Comparison of ENCODE assay signal across 32 cellular contexts in genomic region chr17:20702692-20703091, GRCh38.
"Had no signal": no experiment of that assay in that cellular context is flagged by ENCODE, and none has a peak within 500 bp of the region (broad histone marks: within the 10 kb centered on the region; RNA-seq: fewer than 3 reads in every experiment).

No MANE protein-coding gene starts in this region.

- H3K36me3 ChIP-seq: adrenal gland, breast epithelium, cardiac muscle cell, esophagus squamous epithelium, gastroesophageal sphincter had no signal

- H3K4me1 ChIP-seq: adrenal gland, body of pancreas, breast epithelium, gastroesophageal sphincter had no signal

- H3K4me1 Mint-ChIP-seq: T-helper 17 cell had no signal

- H3K27ac Mint-ChIP-seq: activated CD4-positive, alpha-beta T cell treated with anti-CD3 and anti-CD28 coated beads for 36 hours; activated CD4-positive, alpha-beta T cell treated with anti-CD3 and anti-CD28 coated beads, Interleukin-2, amount 10 ng/mL, durations not matched to agents 24 days and 14 days; activated CD8-positive, alpha-beta T cell treated with anti-CD3 and anti-CD28 coated beads for 36 hours; activated naive CD4-positive, alpha-beta T cell treated with anti-CD3 and anti-CD28 coated beads, Interleukin-2, amount 50 U/mL, for 24 hours; activated naive CD8-positive, alpha-beta T cell treated with anti-CD3 and anti-CD28 coated beads for 36 hours; activated naive CD8-positive, alpha-beta T cell treated with anti-CD3 and anti-CD28 coated beads, Interleukin-2, amount 50 U/mL, for 24 hours; activated T-helper 17 cell treated with anti-CD3 and anti-CD28 coated beads, Interleukin-2, amount 50 U/mL, for 72 hours; T-helper 17 cell; T-helper 2 cell treated with Interferon-gamma antibody and Interleukin-4, amounts not matched to agents 5 μg/mL and 100 μg/mL, for 36 hours had no signal

- H3K9me3 Mint-ChIP-seq: activated CD4-positive, alpha-beta T cell treated with anti-CD3 and anti-CD28 coated beads, Interleukin-2, amount 10 ng/mL, durations not matched to agents 24 days and 14 days; activated CD8-positive, alpha-beta T cell treated with anti-CD3 and anti-CD28 coated beads for 36 hours; activated naive CD4-positive, alpha-beta T cell treated with anti-CD3 and anti-CD28 coated beads, Interleukin-2, amount 50 U/mL, for 24 hours; activated naive CD8-positive, alpha-beta T cell treated with anti-CD3 and anti-CD28 coated beads for 36 hours; activated naive CD8-positive, alpha-beta T cell treated with anti-CD3 and anti-CD28 coated beads, Interleukin-2, amount 50 U/mL, for 24 hours; activated T-cell treated with anti-CD3 and anti-CD28 coated beads, Interleukin-2, amount 50 U/mL, for 4 hours; activated T-helper 17 cell treated with anti-CD3 and anti-CD28 coated beads, Interleukin-2, amount 50 U/mL, for 72 hours; T-helper 2 cell treated with Interferon-gamma antibody and Interleukin-4, amounts not matched to agents 5 μg/mL and 100 μg/mL, for 36 hours had no signal

- H3K4me3 ChIP-seq: adrenal gland, body of pancreas, breast epithelium, cardiac muscle cell, esophagus squamous epithelium, gastroesophageal sphincter had no signal

- H3K36me3 Mint-ChIP-seq: activated naive CD4-positive, alpha-beta T cell treated with anti-CD3 and anti-CD28 coated beads, Interleukin-2, amount 50 U/mL, for 24 hours; activated naive CD8-positive, alpha-beta T cell treated with anti-CD3 and anti-CD28 coated beads for 36 hours had no signal

- ATAC-seq: activated CD4-positive, alpha-beta T cell treated with anti-CD3 and anti-CD28 coated beads for 36 hours; activated CD8-positive, alpha-beta T cell treated with anti-CD3 and anti-CD28 coated beads for 36 hours; activated naive CD8-positive, alpha-beta T cell treated with anti-CD3 and anti-CD28 coated beads, Interleukin-2, amount 50 U/mL, for 24 hours; activated T-cell treated with anti-CD3 and anti-CD28 coated beads, Interleukin-2, amount 50 U/mL, for 4 hours; activated T-helper 17 cell treated with anti-CD3 and anti-CD28 coated beads, Interleukin-2, amount 50 U/mL, for 72 hours; body of pancreas; gastroesophageal sphincter; T-helper 17 cell had no signal

- H3K9me3 ChIP-seq: adrenal gland, body of pancreas, breast epithelium, esophagus squamous epithelium, gastroesophageal sphincter had no signal

- H3K27me3 Mint-ChIP-seq: activated CD4-positive, alpha-beta T cell treated with anti-CD3 and anti-CD28 coated beads for 36 hours; activated CD4-positive, alpha-beta T cell treated with anti-CD3 and anti-CD28 coated beads, Interleukin-2, amount 10 ng/mL, durations not matched to agents 24 days and 14 days; activated CD8-positive, alpha-beta T cell treated with anti-CD3 and anti-CD28 coated beads for 36 hours; activated naive CD4-positive, alpha-beta T cell treated with anti-CD3 and anti-CD28 coated beads, Interleukin-2, amount 50 U/mL, for 24 hours; activated naive CD8-positive, alpha-beta T cell treated with anti-CD3 and anti-CD28 coated beads for 36 hours; activated naive CD8-positive, alpha-beta T cell treated with anti-CD3 and anti-CD28 coated beads, Interleukin-2, amount 50 U/mL, for 24 hours had no signal

- DNase-seq: activated CD4-positive, alpha-beta T cell treated with anti-CD3 and anti-CD28 coated beads for 36 hours; activated CD4-positive, alpha-beta T cell treated with anti-CD3 and anti-CD28 coated beads, Interleukin-2, amount 10 ng/mL, durations not matched to agents 24 days and 14 days; activated CD4-positive, alpha-beta T cell treated with anti-CD3 and anti-CD28 coated beads, Interleukin-2, amount 50 U/mL, for 4 hours; activated CD4-positive, CD25-positive, alpha-beta regulatory T cell; activated CD4-positive, CD25-positive, alpha-beta regulatory T cell treated with anti-CD3 and anti-CD28 coated beads, Interleukin-2, amount 50 U/mL, for 72 hours; activated CD8-positive, alpha-beta memory T cell treated with anti-CD3 and anti-CD28 coated beads for 24 hours; activated CD8-positive, alpha-beta T cell treated with anti-CD3 and anti-CD28 coated beads for 36 hours; activated effector memory CD4-positive, alpha-beta T cell treated with Interleukin-2 at 50 U/mL for 16 hours; activated gamma-delta T cell treated with Interleukin-2 at 50 U/mL for 16 hours; activated naive CD4-positive, alpha-beta T cell treated with Interleukin-2 at 50 U/mL for 16 hours; activated naive CD8-positive, alpha-beta T cell treated with anti-CD3 and anti-CD28 coated beads for 36 hours; activated naive CD8-positive, alpha-beta T cell treated with anti-CD3 and anti-CD28 coated beads, Interleukin-2, amount 50 U/mL, for 24 hours; activated T-cell treated with anti-CD3 and anti-CD28 coated beads, Interleukin-2, amount 50 U/mL, for 4 hours; adrenal gland; amygdala; aorta; body of pancreas; cortex of kidney; dermis blood vessel endothelial cell; effector CD4-positive, alpha-beta T cell; esophagus squamous epithelium; foreskin melanocyte; head of caudate nucleus; T-helper 1 cell; T-helper 17 cell had no signal

- H3K4me3 Mint-ChIP-seq: activated CD4-positive, alpha-beta T cell treated with anti-CD3 and anti-CD28 coated beads for 36 hours; activated CD4-positive, alpha-beta T cell treated with anti-CD3 and anti-CD28 coated beads, Interleukin-2, amount 10 ng/mL, durations not matched to agents 24 days and 14 days; activated CD8-positive, alpha-beta T cell treated with anti-CD3 and anti-CD28 coated beads for 36 hours; activated naive CD4-positive, alpha-beta T cell treated with anti-CD3 and anti-CD28 coated beads, Interleukin-2, amount 50 U/mL, for 24 hours; activated naive CD8-positive, alpha-beta T cell treated with anti-CD3 and anti-CD28 coated beads for 36 hours; activated naive CD8-positive, alpha-beta T cell treated with anti-CD3 and anti-CD28 coated beads, Interleukin-2, amount 50 U/mL, for 24 hours; activated T-cell treated with anti-CD3 and anti-CD28 coated beads, Interleukin-2, amount 50 U/mL, for 4 hours; activated T-helper 17 cell treated with anti-CD3 and anti-CD28 coated beads, Interleukin-2, amount 50 U/mL, for 72 hours; T-helper 17 cell; T-helper 2 cell treated with Interferon-gamma antibody and Interleukin-4, amounts not matched to agents 5 μg/mL and 100 μg/mL, for 36 hours had no signal

- H3K27me3 ChIP-seq: adrenal gland, body of pancreas, breast epithelium, cardiac muscle cell, esophagus squamous epithelium, gastroesophageal sphincter had no signal

- H3K27ac ChIP-seq: adrenal gland, body of pancreas, breast epithelium, cardiac muscle cell, epithelial cell of prostate, esophagus squamous epithelium, gastroesophageal sphincter had no signal
